ENCODE assay signal across 9 cellular contexts in genomic region chr6:111711476-111711875, GRCh38.
DNase-seq lines count a peak whose midpoint lies in the region; ATAC-seq and TF ChIP-seq lines count a peak whose summit lies in the region.
"Had no signal": no experiment of that assay in that cellular context is flagged by ENCODE, and none has a peak within 500 bp of the region (broad histone marks: within the 10 kb centered on the region; RNA-seq: fewer than 3 reads in every experiment).

No MANE protein-coding gene starts in this region.

- peaks cover 83% of the 10 kb centered on the region for H3K36me3 Mint-ChIP-seq in activated CD4-positive, alpha-beta T cell treated with anti-CD3 and anti-CD28 coated beads, Interleukin-2, amount 10 ng/mL, durations not matched to agents 24 days and 14 days (ENCODE audit: low read depth)
- H3K36me3 Mint-ChIP-seq in WTC11 (no peaks in the 10 kb centered on the region), immature natural killer cell (peaks cover 30 to 49% (median 37%) of the 10 kb centered on the region in 3 donors)

- peak overlapping the region; percentile 31 for H3K27ac Mint-ChIP-seq in activated CD4-positive, alpha-beta T cell treated with anti-CD3 and anti-CD28 coated beads, Interleukin-2, amount 10 ng/mL, durations not matched to agents 24 days and 14 days
- H3K27ac Mint-ChIP-seq in WTC11: no peak overlapping the region
- peak overlapping the region; percentile 94 to 100 (median 97) for H3K27ac Mint-ChIP-seq in immature natural killer cell

- no peak for TF ChIP-seq CTCF in WTC11 (IDR thresholded peaks at IDR 0.05)

- H3K4me1 Mint-ChIP-seq in activated CD4-positive, alpha-beta T cell treated with anti-CD3 and anti-CD28 coated beads, Interleukin-2, amount 10 ng/mL, durations not matched to agents 24 days and 14 days: peaks cover 70% of the 10 kb centered on the region
- H3K4me1 Mint-ChIP-seq in WTC11 (peaks cover 29% of the 10 kb centered on the region), immature natural killer cell (peaks cover 81 to 91% of the 10 kb centered on the region in 2 donors)

- peak; percentile 63 for ATAC-seq in WTC11

- intact Hi-C loops in activated CD4-positive, alpha-beta T cell treated with anti-CD3 and anti-CD28 coated beads, Interleukin-2, amount 10 ng/mL, durations not matched to agents 24 days and 14 days (cut with micrococcal nuclease): loop anchor here (2.0 kb wide), 3 partner anchors 93 to 453 kb away; no protein-coding TSS in a partner anchor

- DNase-seq in activated CD4-positive, alpha-beta T cell treated with anti-CD3 and anti-CD28 coated beads, Interleukin-2, amount 10 ng/mL, durations not matched to agents 24 days and 14 days: no peak
- no peak for DNase-seq in activated CD4-positive, alpha-beta T cell treated with anti-CD3 and anti-CD28 coated beads, Interleukin-2, amount 50 U/mL, for 1 hour
- no peak for DNase-seq in WTC11 (ENCODE audit: low spot score)
- DNase-seq in immature natural killer cell: no peak
- no peak for DNase-seq in Kasumi-1 (lab: John Stamatoyannopoulos, UW)
- no peak for DNase-seq in stimulated activated CD4-positive, alpha-beta T cell treated with anti-CD3 and anti-CD28 coated beads, Interleukin-4, amount 100 ng/mL, for 4 hours
- no peak for DNase-seq in effector CD4-positive, alpha-beta T cell

- H3K4me3 Mint-ChIP-seq in activated CD4-positive, alpha-beta T cell treated with anti-CD3 and anti-CD28 coated beads, Interleukin-2, amount 10 ng/mL, durations not matched to agents 24 days and 14 days: no peak overlapping the region
- H3K4me3 Mint-ChIP-seq in WTC11 (no peak overlapping the region), immature natural killer cell (peak overlapping the region in 4 of 5 donors; percentile 9 to 70 (median 54))

- H3K27me3 Mint-ChIP-seq in activated CD4-positive, alpha-beta T cell treated with anti-CD3 and anti-CD28 coated beads, Interleukin-2, amount 10 ng/mL, durations not matched to agents 24 days and 14 days: no peaks in the 10 kb centered on the region
- H3K27me3 Mint-ChIP-seq in WTC11 (ENCODE audit: low read depth) (no peaks in the 10 kb centered on the region), immature natural killer cell (ENCODE audit: low read depth in 3 of 3) (peaks cover 5 to 28% (median 15%) of the 10 kb centered on the region in 3 donors)

- CTCF ChIA-PET in WTC11 (lab: Charles Lee): interaction anchor here (2.0 to 3.4 kb wide), 5 partner anchors 134 to 332 kb away, joined by 5 to 19 read pairs (median 16); no protein-coding TSS in a partner anchor

- no peaks in the 10 kb centered on the region for H3K9me3 Mint-ChIP-seq in activated CD4-positive, alpha-beta T cell treated with anti-CD3 and anti-CD28 coated beads, Interleukin-2, amount 10 ng/mL, durations not matched to agents 24 days and 14 days
- H3K9me3 Mint-ChIP-seq in WTC11 (no peaks in the 10 kb centered on the region), immature natural killer cell (no peaks in the 10 kb centered on the region)

- H3K27ac ChIP-seq in temporal lobe (ENCODE audit: low read depth, low read length): peak overlapping the region; percentile 47
- H3K27ac ChIP-seq: BLaER1 had no signal

- POLR2A ChIA-PET in WTC11 (lab: Charles Lee): no interaction called here

TF ChIP-seq in WTC11, 78 proteins besides CTCF, POLR2A, EP300 and RAD21 (continues in another document):
- no peak for TF ChIP-seq ZNF232 (CRISPR knock-in tag; IDR thresholded peaks at IDR 0.05)
- no peak for TF ChIP-seq PRDM15 (CRISPR knock-in tag; IDR thresholded peaks at IDR 0.05)
- TF ChIP-seq USF1 (CRISPR knock-in tag; IDR thresholded peaks at IDR 0.05): no peak
- TF ChIP-seq TEAD1 (CRISPR knock-in tag; IDR thresholded peaks at IDR 0.05): no peak
- TF ChIP-seq NR2C2 (CRISPR knock-in tag; IDR thresholded peaks at IDR 0.05): no peak
- no peak for TF ChIP-seq ATF6 (CRISPR knock-in tag; IDR thresholded peaks at IDR 0.05)
- TF ChIP-seq CREM (CRISPR knock-in tag; IDR thresholded peaks at IDR 0.05): no peak
- TF ChIP-seq FOXJ3 (CRISPR knock-in tag; IDR thresholded peaks at IDR 0.05; ENCODE audit: borderline replicate concordance): no peak
- TF ChIP-seq PRRX2 (CRISPR knock-in tag; IDR thresholded peaks at IDR 0.05): no peak
- no peak for TF ChIP-seq ATF3 (CRISPR knock-in tag; conservative IDR thresholded peaks at IDR 0.05)
- no peak for TF ChIP-seq ZSCAN18 (CRISPR knock-in tag; IDR thresholded peaks at IDR 0.05)
- no peak for TF ChIP-seq RELA (CRISPR knock-in tag; IDR thresholded peaks at IDR 0.05; ENCODE audit: borderline replicate concordance)
- TF ChIP-seq ZNF138 (CRISPR knock-in tag; conservative IDR thresholded peaks at IDR 0.05): no peak
- TF ChIP-seq ZNF396 (CRISPR knock-in tag; IDR thresholded peaks at IDR 0.05; ENCODE audit: borderline replicate concordance): no peak
- TF ChIP-seq ERG (CRISPR knock-in tag; IDR thresholded peaks at IDR 0.05): no peak

Comparison
In these comparisons a context has a peak if more than half of its experiments do, and no peak if none do; other contexts are left out.
1. H3K4me3 Mint-ChIP-seq: peak in immature natural killer cell (4 of 5); none in activated CD4-positive, alpha-beta T cell treated with anti-CD3 and anti-CD28 coated beads, Interleukin-2, amount 10 ng/mL, durations not matched to agents 24 days and 14 days (single experiment) and WTC11 (single experiment).